In the genomic region with DNA sequence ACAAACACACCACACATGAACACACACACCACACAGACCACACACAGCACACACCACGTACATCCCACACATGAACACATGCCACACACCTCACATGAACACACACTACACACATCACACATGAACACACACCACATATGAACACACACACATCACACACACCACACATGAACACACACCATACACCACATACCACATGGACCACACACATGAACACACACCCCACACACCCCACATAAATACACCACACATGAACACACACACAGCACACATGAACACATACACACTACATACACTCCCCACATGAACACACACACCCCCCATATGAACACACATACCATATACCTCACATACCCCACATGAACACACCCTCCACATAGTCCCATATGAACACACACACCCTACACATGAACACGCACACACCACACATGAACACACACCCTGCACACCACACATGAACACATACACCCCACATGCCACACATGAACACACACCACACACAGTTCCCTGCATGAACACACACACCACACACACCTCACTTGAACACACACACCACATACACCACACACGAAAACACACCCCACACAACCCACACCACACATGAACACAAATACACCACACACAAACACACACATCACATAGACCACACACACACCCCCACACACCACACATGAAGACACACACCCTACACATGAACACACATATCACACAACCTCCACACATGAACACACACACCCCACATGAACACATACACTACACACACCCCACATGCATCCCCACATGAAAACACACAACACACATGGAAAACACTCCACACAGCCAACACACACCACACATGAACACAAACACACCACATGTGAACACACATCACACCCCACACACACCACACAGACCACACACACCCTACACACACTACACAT, we compare ENCODE assay signal across 22 cellular contexts. TPM values are rescaled to one million over a fixed set of nuclear protein-coding genes. Genes with fewer than 3 reads are reported as not detected.
"Had no signal": no experiment of that assay in that cellular context is flagged by ENCODE, and none has a peak within 500 bp of the region (broad histone marks: within the 10 kb centered on the region; RNA-seq: fewer than 3 reads in every experiment).

No MANE protein-coding gene starts in this region.

- H3K36me3 ChIP-seq: adrenal gland, cardiac muscle cell, stomach had no signal

- H3K4me1 ChIP-seq: foreskin keratinocyte, psoas muscle had no signal

- H3K27me3 ChIP-seq: adrenal gland, cardiac muscle cell, foreskin keratinocyte, stomach had no signal

- H3K27ac ChIP-seq: foreskin keratinocyte, psoas muscle had no signal

- DNase-seq: activated CD4-positive, CD25-positive, alpha-beta regulatory T cell treated with anti-CD3 and anti-CD28 coated beads, Interleukin-2, amount 50 U/mL, for 72 hours; activated CD8-positive, alpha-beta memory T cell treated with anti-CD3 and anti-CD28 coated beads, Interleukin-2, amount 50 U/mL, for 48 hours; activated effector memory CD4-positive, alpha-beta T cell treated with anti-CD3 and anti-CD28 coated beads, Interleukin-2, amount 50 U/mL, for 16 hours; effector memory CD8-positive, alpha-beta T cell; kidney; psoas muscle; right cardiac atrium; small intestine; stomach; T-helper 17 cell had no signal

- H3K9me3 ChIP-seq: adrenal gland, psoas muscle had no signal

- H3K4me3 ChIP-seq: adrenal gland, cardiac muscle cell, psoas muscle, stomach had no signal

RNA-seq across cellular contexts. Expression of a gene that starts 18.3 kb away (rescaled TPM):
- total RNA-seq: activated naive CD4-positive, alpha-beta T cell treated with anti-CD3 and anti-CD28 coated beads, Interleukin-2, amount 50 U/mL, for 72 hours; chondrocyte; dermis blood vessel endothelial cell; foreskin keratinocyte; kidney; left lobe of liver; lung microvascular endothelial cell; myocyte; neural crest cell; osteocyte; psoas muscle; right cardiac atrium; stomach; T-helper 17 cell; temporal lobe had no signal
- polyA plus RNA-seq: cardiac muscle cell, foreskin keratinocyte, psoas muscle, right cardiac atrium, small intestine, stomach had no signal

RNA-seq across cellular contexts. Expression of a gene that starts 28.4 kb away (rescaled TPM):
- total RNA-seq: myocyte had no signal
- polyA plus RNA-seq: cardiac muscle cell had no signal
